ENCODE assay signal across 6 cellular contexts in the genomic region with DNA sequence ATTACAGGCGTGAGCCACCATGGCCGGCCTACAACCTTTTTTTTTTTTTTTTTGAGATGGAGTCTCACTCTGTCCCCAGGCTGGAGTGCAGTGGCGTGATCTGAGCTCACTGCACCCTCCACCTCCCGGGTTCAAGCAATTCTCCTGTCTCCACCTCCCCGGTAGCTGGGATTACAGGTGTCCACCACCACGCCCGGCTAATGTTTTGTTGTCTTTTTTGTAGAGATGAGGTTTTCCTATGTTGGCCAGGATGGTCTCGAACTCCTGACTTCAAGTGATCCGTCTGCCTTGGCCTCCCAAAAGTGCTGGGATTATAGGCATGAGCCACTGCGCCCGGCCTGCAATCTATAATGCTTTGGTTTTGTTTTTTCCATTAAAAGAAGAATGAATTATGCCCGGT. TPM values are rescaled to one million over a fixed set of nuclear protein-coding genes. Genes with fewer than 3 reads are reported as not detected.
DNase-seq lines count a peak whose midpoint lies in the region; ATAC-seq and TF ChIP-seq lines count a peak whose summit lies in the region.
"Not testable (repeated sequence)": the region's sequence is repeated elsewhere in the genome, so short reads cannot be mapped to it uniquely, and the experiment has no call there.

No MANE protein-coding gene starts in this region.

- H3K27ac Mint-ChIP-seq in activated CD4-positive, alpha-beta T cell treated with anti-CD3 and anti-CD28 coated beads, Interleukin-2, amount 10 ng/mL, durations not matched to agents 7 days and 5 days, result peak overlapping the region; percentile 36
- peak overlapping the region; percentile 38 for H3K27ac Mint-ChIP-seq in activated naive CD8-positive, alpha-beta T cell treated with anti-CD3 and anti-CD28 coated beads for 36 hours
- H3K27ac Mint-ChIP-seq in central memory CD8-positive, alpha-beta T cell (ENCODE audit: low read depth), result peak overlapping the region; percentile 19
- not testable (repeated sequence) for H3K27ac Mint-ChIP-seq in osteocyte (ENCODE audit: unreplicated experiment)

- ATAC-seq in central memory CD8-positive, alpha-beta T cell (replicated peaks; ENCODE audit: extremely low read depth, poor library complexity, severe bottlenecking), result not testable (repeated sequence)

- POLR2A ChIA-PET in activated CD4-positive, alpha-beta T cell treated with anti-CD3 and anti-CD28 coated beads, Interleukin-2, amount 10 ng/mL, durations not matched to agents 7 days and 5 days (lab: Charles Lee), result not testable (repeated sequence)

- not testable (repeated sequence) for DNase-seq in activated CD4-positive, alpha-beta T cell treated with anti-CD3 and anti-CD28 coated beads, Interleukin-2, amount 10 ng/mL, durations not matched to agents 7 days and 5 days; activated naive CD8-positive, alpha-beta T cell treated with anti-CD3 and anti-CD28 coated beads for 36 hours; central memory CD8-positive, alpha-beta T cell (ENCODE audit: low spot score in 2 of 2)
- peak; percentile 33 for DNase-seq in activated CD8-positive, alpha-beta memory T cell treated with anti-CD3 and anti-CD28 coated beads, Interleukin-2, amount 50 U/mL, for 48 hours
- peak; percentile 20 for DNase-seq in cardiac septum (ENCODE audit: low spot score)
- peak; percentile 34 for DNase-seq in osteocyte (ENCODE audit: extremely low spot score, unreplicated experiment)

- intact Hi-C loops in cardiac septum (cut with DNase I), result not testable (repeated sequence)

- not testable (repeated sequence) for H3K27me3 Mint-ChIP-seq in activated CD4-positive, alpha-beta T cell treated with anti-CD3 and anti-CD28 coated beads, Interleukin-2, amount 10 ng/mL, durations not matched to agents 7 days and 5 days; activated naive CD8-positive, alpha-beta T cell treated with anti-CD3 and anti-CD28 coated beads for 36 hours; central memory CD8-positive, alpha-beta T cell; osteocyte (ENCODE audit: unreplicated experiment)

- H3K36me3 Mint-ChIP-seq in activated CD4-positive, alpha-beta T cell treated with anti-CD3 and anti-CD28 coated beads, Interleukin-2, amount 10 ng/mL, durations not matched to agents 7 days and 5 days (ENCODE audit: low read depth); activated naive CD8-positive, alpha-beta T cell treated with anti-CD3 and anti-CD28 coated beads for 36 hours; osteocyte (ENCODE audit: unreplicated experiment): not testable (repeated sequence)
- H3K36me3 Mint-ChIP-seq in central memory CD8-positive, alpha-beta T cell (ENCODE audit: insufficient read depth), result peaks cover 14% of the 10 kb centered on the region

- not testable (repeated sequence) for H3K4me3 Mint-ChIP-seq in activated CD4-positive, alpha-beta T cell treated with anti-CD3 and anti-CD28 coated beads, Interleukin-2, amount 10 ng/mL, durations not matched to agents 7 days and 5 days; activated naive CD8-positive, alpha-beta T cell treated with anti-CD3 and anti-CD28 coated beads for 36 hours; central memory CD8-positive, alpha-beta T cell; osteocyte (ENCODE audit: unreplicated experiment)

- not testable (repeated sequence) for TF ChIP-seq CTCF in osteocyte (IDR thresholded peaks at IDR 0.05)

- H3K9me3 Mint-ChIP-seq in activated CD4-positive, alpha-beta T cell treated with anti-CD3 and anti-CD28 coated beads, Interleukin-2, amount 10 ng/mL, durations not matched to agents 7 days and 5 days; activated naive CD8-positive, alpha-beta T cell treated with anti-CD3 and anti-CD28 coated beads for 36 hours; central memory CD8-positive, alpha-beta T cell; osteocyte (ENCODE audit: unreplicated experiment): not testable (repeated sequence)

- CTCF ChIA-PET in activated CD4-positive, alpha-beta T cell treated with anti-CD3 and anti-CD28 coated beads, Interleukin-2, amount 10 ng/mL, durations not matched to agents 7 days and 5 days (lab: Charles Lee), result interaction anchor here (0.7 to 6.4 kb wide), 4 partner anchors 8 to 267 kb away, joined by 3 to 41 read pairs (median 4); no protein-coding TSS in a partner anchor

- H3K4me1 Mint-ChIP-seq in activated CD4-positive, alpha-beta T cell treated with anti-CD3 and anti-CD28 coated beads, Interleukin-2, amount 10 ng/mL, durations not matched to agents 7 days and 5 days; activated naive CD8-positive, alpha-beta T cell treated with anti-CD3 and anti-CD28 coated beads for 36 hours; central memory CD8-positive, alpha-beta T cell; osteocyte (ENCODE audit: unreplicated experiment): not testable (repeated sequence)

RNA-seq across cellular contexts. Expression of a gene that starts 19.1 kb away (rescaled TPM):
- total RNA-seq in activated CD4-positive, alpha-beta T cell treated with anti-CD3 and anti-CD28 coated beads, Interleukin-2, amount 10 ng/mL, durations not matched to agents 7 days and 5 days, result 10 to 100 TPM; 36.9 to 37.1 TPM
- total RNA-seq in activated naive CD8-positive, alpha-beta T cell treated with anti-CD3 and anti-CD28 coated beads for 36 hours, result 10 to 100 TPM; 94.2 to 98.5 TPM
- 16.4 TPM for total RNA-seq in cardiac septum
- 5.9 and 8.1 TPM in 2 replicates for total RNA-seq in osteocyte
